ENCODE assay signal across 10 cellular contexts in the genomic region with DNA sequence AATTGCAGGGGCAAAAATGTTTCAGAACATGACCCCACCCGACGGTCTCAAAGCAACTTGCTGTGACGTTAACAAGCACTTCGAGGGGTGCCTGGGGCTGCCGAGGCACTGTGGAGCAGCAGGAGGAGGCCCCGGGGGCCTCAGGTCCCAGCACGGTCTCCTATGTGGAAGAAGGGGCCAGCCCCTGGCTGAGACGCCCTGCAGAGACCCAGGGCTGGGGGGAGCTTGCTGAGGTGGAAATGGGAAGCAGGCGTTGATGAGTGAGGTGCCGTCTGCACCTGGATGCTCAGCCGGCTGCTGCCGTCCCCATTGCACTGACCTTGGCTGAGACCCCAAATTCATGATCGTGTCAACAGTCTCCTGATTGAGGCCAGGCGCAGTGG.
"Had no signal": no experiment of that assay in that cellular context is flagged by ENCODE, and none has a peak within 500 bp of the region (broad histone marks: within the 10 kb centered on the region; RNA-seq: fewer than 3 reads in every experiment).

No MANE protein-coding gene starts in this region.

- H3K9me3 ChIP-seq: esophagus muscularis mucosa, tibial nerve had no signal

- H3K4me1 Mint-ChIP-seq: activated CD4-positive, alpha-beta T cell treated with anti-CD3 and anti-CD28 coated beads, Interleukin-2, amount 10 ng/mL, durations not matched to agents 24 days and 14 days; stimulated activated memory B cell treated with anti-CD40 and anti-IgM and Interleukin-4, amounts not matched to agents 10 μg/mL and 1 μg/mL and 100 μg/mL, for 72 hours had no signal

- H3K27me3 Mint-ChIP-seq: activated CD4-positive, alpha-beta T cell treated with anti-CD3 and anti-CD28 coated beads, Interleukin-2, amount 10 ng/mL, durations not matched to agents 24 days and 14 days had no signal

- H3K4me3 Mint-ChIP-seq: activated CD4-positive, alpha-beta T cell treated with anti-CD3 and anti-CD28 coated beads, Interleukin-2, amount 10 ng/mL, durations not matched to agents 24 days and 14 days; activated naive CD4-positive, alpha-beta T cell treated with anti-CD3 and anti-CD28 coated beads for 36 hours; stimulated activated memory B cell treated with anti-CD40 and anti-IgM and Interleukin-4, amounts not matched to agents 10 μg/mL and 1 μg/mL and 100 μg/mL, for 72 hours had no signal

- H3K27ac Mint-ChIP-seq: activated CD4-positive, alpha-beta T cell treated with anti-CD3 and anti-CD28 coated beads, Interleukin-2, amount 10 ng/mL, durations not matched to agents 24 days and 14 days; activated naive CD4-positive, alpha-beta T cell treated with anti-CD3 and anti-CD28 coated beads for 36 hours; stimulated activated memory B cell treated with anti-CD40 and anti-IgM and Interleukin-4, amounts not matched to agents 10 μg/mL and 1 μg/mL and 100 μg/mL, for 72 hours had no signal

- H3K27me3 ChIP-seq: dorsolateral prefrontal cortex had no signal

- H3K4me3 ChIP-seq: dorsolateral prefrontal cortex, esophagus muscularis mucosa, tibial nerve had no signal

- DNase-seq: activated CD4-positive, alpha-beta T cell treated with anti-CD3 and anti-CD28 coated beads, Interleukin-2, amount 10 ng/mL, durations not matched to agents 24 days and 14 days; activated CD4-positive, CD25-positive, alpha-beta regulatory T cell; activated naive CD4-positive, alpha-beta T cell treated with anti-CD3 and anti-CD28 coated beads for 36 hours; hypothalamus; stimulated activated CD4-positive, alpha-beta T cell treated with anti-CD3 and anti-CD28 coated beads, Interleukin-2, amount 100 ng/mL, for 48 hours; SW 1271 had no signal

- ATAC-seq: stimulated activated memory B cell treated with anti-CD40 and anti-IgM and Interleukin-4, amounts not matched to agents 10 μg/mL and 1 μg/mL and 100 μg/mL, for 72 hours had no signal

- H3K36me3 Mint-ChIP-seq: stimulated activated memory B cell treated with anti-CD40 and anti-IgM and Interleukin-4, amounts not matched to agents 10 μg/mL and 1 μg/mL and 100 μg/mL, for 72 hours had no signal

- H3K9me3 Mint-ChIP-seq: activated CD4-positive, alpha-beta T cell treated with anti-CD3 and anti-CD28 coated beads, Interleukin-2, amount 10 ng/mL, durations not matched to agents 24 days and 14 days; activated naive CD4-positive, alpha-beta T cell treated with anti-CD3 and anti-CD28 coated beads for 36 hours; stimulated activated memory B cell treated with anti-CD40 and anti-IgM and Interleukin-4, amounts not matched to agents 10 μg/mL and 1 μg/mL and 100 μg/mL, for 72 hours had no signal

- H3K27ac ChIP-seq: dorsolateral prefrontal cortex, esophagus muscularis mucosa, tibial nerve had no signal
